ENCODE assay signal across 22 cellular contexts in genomic region chr7:133060016-133060415, GRCh38. TPM values are rescaled to one million over a fixed set of nuclear protein-coding genes. Genes with fewer than 3 reads are reported as not detected.
DNase-seq lines count a peak whose midpoint lies in the region; ATAC-seq and TF ChIP-seq lines count a peak whose summit lies in the region.
"Had no signal": no experiment of that assay in that cellular context is flagged by ENCODE, and none has a peak within 500 bp of the region (broad histone marks: within the 10 kb centered on the region; RNA-seq: fewer than 3 reads in every experiment).

No MANE protein-coding gene starts in this region.

- TF ChIP-seq POLR2A in sigmoid colon (IDR thresholded peaks at IDR 0.05) = no peak

- H3K27ac ChIP-seq in left ventricle myocardium inferior (replicated peaks) (peak overlapping the region; percentile 3), right cardiac atrium (ENCODE audit: low read length) (no peak overlapping the region), sigmoid colon (no peak overlapping the region), ascending aorta (no peak overlapping the region), upper lobe of right lung (no peak overlapping the region)
- H3K27ac ChIP-seq: uterus had no signal

- H3K36me3 ChIP-seq in left ventricle myocardium inferior (no peaks in the 10 kb centered on the region), sigmoid colon (no peaks in the 10 kb centered on the region), ascending aorta (no peaks in the 10 kb centered on the region), upper lobe of right lung (no peaks in the 10 kb centered on the region)
- H3K36me3 ChIP-seq: uterus had no signal

- TF ChIP-seq EP300 in sigmoid colon (IDR thresholded peaks at IDR 0.05) = no peak

- H3K27me3 ChIP-seq in left ventricle myocardium inferior (ENCODE audit: low read depth) = no peaks in the 10 kb centered on the region
- H3K27me3 ChIP-seq in right cardiac atrium (ENCODE audit: control insufficient read depth, insufficient read depth) = no peaks in the 10 kb centered on the region
- H3K27me3 ChIP-seq in sigmoid colon = no peaks in the 10 kb centered on the region
- no peaks in the 10 kb centered on the region for H3K27me3 ChIP-seq in ascending aorta
- no peaks in the 10 kb centered on the region for H3K27me3 ChIP-seq in upper lobe of right lung
- H3K27me3 ChIP-seq: BLaER1 treated with 17β-estradiol and CSF1 and Interleukin-3, amounts not matched to agents 10 nM and 100 nM; uterus had no signal

- H3K4me3 ChIP-seq in left ventricle myocardium inferior = no peak overlapping the region
- no peak overlapping the region for H3K4me3 ChIP-seq in right cardiac atrium (ENCODE audit: low read length)
- H3K4me3 ChIP-seq in sigmoid colon = no peak overlapping the region
- no peak overlapping the region for H3K4me3 ChIP-seq in ascending aorta
- H3K4me3 ChIP-seq in upper lobe of right lung = no peak overlapping the region
- H3K4me3 ChIP-seq: BLaER1 treated with 17β-estradiol and CSF1 and Interleukin-3, amounts not matched to agents 10 nM and 100 nM; uterus had no signal

- no peak for DNase-seq in left ventricle myocardium inferior
- no peak for DNase-seq in right cardiac atrium
- DNase-seq in OCI-M1 (lab: John Stamatoyannopoulos, UW) = peak; percentile 1
- peak; percentile 15 for DNase-seq in iPS-NIHi7 (ENCODE audit: extremely low spot score)
- no peak for DNase-seq in sigmoid colon
- no peak for DNase-seq in ascending aorta (ENCODE audit: low spot score in 2 of 2)
- no peak for DNase-seq in upper lobe of right lung
- no peak for DNase-seq in SHP77 (lab: John Stamatoyannopoulos, UW)
- DNase-seq: activated CD4-positive, CD25-positive, alpha-beta regulatory T cell treated with anti-CD3 and anti-CD28 coated beads, Interleukin-2, amount 50 U/mL, for 72 hours; DMS 273 treated with DMSO at 0.1 percent for 48 hours; foreskin fibroblast; IMR-90; kidney glomerular epithelial cell; NCI-H1048; NCI-H2107; NCI-H510A treated with DMSO at 0.1 percent for 48 hours; SHP77 treated with DMSO at 0.1 percent for 48 hours; stimulated activated CD4-positive, alpha-beta T cell treated with anti-CD3 and anti-CD28 coated beads, Interleukin-4, amount 100 ng/mL, for 4 hours; T-helper 17 cell; uterus had no signal

- TF ChIP-seq CTCF in left ventricle myocardium inferior (IDR thresholded peaks at IDR 0.05; ENCODE audit: borderline replicate concordance) (no peak), sigmoid colon (IDR thresholded peaks at IDR 0.05) (no peak), ascending aorta (IDR thresholded peaks at IDR 0.05) (no peak), upper lobe of right lung (IDR thresholded peaks at IDR 0.05) (no peak)

- WGBS in right cardiac atrium = 90% methylated on average over 7 of the region's 7 CpGs
- WGBS in sigmoid colon, 2 donors = 75 to 82% methylated on average over 7 of the region's 7 CpGs

- no peaks in the 10 kb centered on the region for H3K9me3 ChIP-seq in left ventricle myocardium inferior (replicated peaks)
- no peaks in the 10 kb centered on the region for H3K9me3 ChIP-seq in right cardiac atrium (ENCODE audit: control insufficient read depth, low read length)
- no peaks in the 10 kb centered on the region for H3K9me3 ChIP-seq in sigmoid colon
- H3K9me3 ChIP-seq in ascending aorta = no peaks in the 10 kb centered on the region
- no peaks in the 10 kb centered on the region for H3K9me3 ChIP-seq in upper lobe of right lung
- H3K9me3 ChIP-seq: BLaER1 treated with 17β-estradiol and CSF1 and Interleukin-3, amounts not matched to agents 10 nM and 100 nM; uterus had no signal

- no peak for ATAC-seq in right cardiac atrium
- ATAC-seq in upper lobe of right lung = no peak
- ATAC-seq: HCT116, T-helper 17 cell had no signal

- intact Hi-C loops in left ventricle myocardium inferior (cut with micrococcal nuclease) (no loop called here), right cardiac atrium (cut with DNase I) (no loop called here), sigmoid colon (cut with DNase I) (no loop called here), ascending aorta (cut with DNase I) (no loop called here), upper lobe of right lung (cut with DNase I) (no loop called here)

- H3K4me1 ChIP-seq in left ventricle myocardium inferior (peaks cover 71% of the 10 kb centered on the region), right cardiac atrium (ENCODE audit: control insufficient read depth, insufficient read depth, low read length) (peaks cover 14% of the 10 kb centered on the region), sigmoid colon (peaks cover 0 to 20% (median 16%) of the 10 kb centered on the region in 4 donors), ascending aorta (peaks cover 0 to 4% of the 10 kb centered on the region in 2 donors), upper lobe of right lung (peaks cover 2% of the 10 kb centered on the region)
- H3K4me1 ChIP-seq: uterus had no signal

RNA-seq across cellular contexts. Expression of gene CHCHD3, which starts 21.9 kb away (rescaled TPM):
- total RNA-seq in left ventricle myocardium inferior = 209 TPM
- 100 to 1,000 TPM; 120 to 150 (median 141) TPM for total RNA-seq in right cardiac atrium
- polyA plus RNA-seq in right cardiac atrium = 120 TPM
- 10 to 100 TPM; 61.7 to 71.7 (median 63.0) TPM for total RNA-seq in sigmoid colon
- 10 to 100 TPM; 63.7 to 93.4 (median 69.4) TPM for polyA plus RNA-seq in sigmoid colon
- 26.2 TPM for total RNA-seq in ascending aorta
- total RNA-seq in upper lobe of right lung = 43.0 TPM

Comparison
In these comparisons a context has a peak if more than half of its experiments do, and no peak if none do; other contexts are left out.
1. DNase-seq: peak in OCI-M1 (single experiment) and iPS-NIHi7 (single experiment); none in left ventricle myocardium inferior (single experiment), right cardiac atrium (0 of 3), sigmoid colon (single experiment), ascending aorta (0 of 2), upper lobe of right lung (single experiment) and SHP77 (0 of 2).